1 cellular context compared by ENCODE assay signal in the genomic region with DNA sequence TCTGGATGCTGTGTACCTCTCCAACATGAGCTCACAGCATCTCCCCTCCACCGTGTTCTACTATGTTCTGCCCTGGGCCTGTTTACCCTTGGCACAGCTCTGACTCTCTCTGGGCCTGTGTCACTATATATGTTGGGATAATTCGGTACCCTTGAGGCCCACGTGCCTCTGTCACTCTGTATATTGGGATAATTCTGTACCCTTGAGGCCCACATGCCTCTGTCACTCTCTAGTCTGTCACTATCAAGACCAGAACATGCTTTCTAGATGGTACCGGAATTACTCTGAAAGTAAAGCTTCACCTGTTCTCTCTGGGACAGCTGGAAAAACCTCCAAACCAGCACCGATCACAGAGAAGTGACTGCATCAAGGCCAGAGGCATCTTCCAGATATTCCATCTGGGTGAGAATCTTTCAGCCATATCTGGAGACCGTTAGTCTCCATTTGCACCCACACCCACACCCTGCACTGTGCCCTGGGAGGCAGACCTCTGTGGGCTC.
TF ChIP-seq lines count a peak whose summit lies in the region.

No MANE protein-coding gene starts in this region.

TF ChIP-seq in HepG2, 621 proteins besides CTCF, POLR2A, EP300 and RAD21:
- no peak for TF ChIP-seq HHEX (CRISPR knock-in tag; IDR thresholded peaks at IDR 0.05)
- TF ChIP-seq, protein P1, sequence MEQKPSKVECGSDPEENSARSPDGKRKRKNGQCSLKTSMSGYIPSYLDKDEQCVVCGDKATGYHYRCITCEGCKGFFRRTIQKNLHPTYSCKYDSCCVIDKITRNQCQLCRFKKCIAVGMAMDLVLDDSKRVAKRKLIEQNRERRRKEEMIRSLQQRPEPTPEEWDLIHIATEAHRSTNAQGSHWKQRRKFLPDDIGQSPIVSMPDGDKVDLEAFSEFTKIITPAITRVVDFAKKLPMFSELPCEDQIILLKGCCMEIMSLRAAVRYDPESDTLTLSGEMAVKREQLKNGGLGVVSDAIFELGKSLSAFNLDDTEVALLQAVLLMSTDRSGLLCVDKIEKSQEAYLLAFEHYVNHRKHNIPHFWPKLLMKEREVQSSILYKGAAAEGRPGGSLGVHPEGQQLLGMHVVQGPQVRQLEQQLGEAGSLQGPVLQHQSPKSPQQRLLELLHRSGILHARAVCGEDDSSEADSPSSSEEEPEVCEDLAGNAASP (CRISPR knock-in tag; IDR thresholded peaks at IDR 0.05; ENCODE audit: borderline replicate concordance): no peak
- no peak for TF ChIP-seq ZNF33B (CRISPR knock-in tag; IDR thresholded peaks at IDR 0.05)
